In genomic region chr18:7298149-7298548, GRCh38 we compare ENCODE assay signal across 11 cellular contexts.
"Had no signal": no experiment of that assay in that cellular context is flagged by ENCODE, and none has a peak within 500 bp of the region (broad histone marks: within the 10 kb centered on the region; RNA-seq: fewer than 3 reads in every experiment).

No MANE protein-coding gene starts in this region.

- H3K27ac ChIP-seq: GM23248 had no signal

- H3K36me3 ChIP-seq: HAP-1 had no signal

- H3K27ac Mint-ChIP-seq: GM23338, H9, HFFc6 had no signal

- H3K4me3 ChIP-seq: GM23248, GM23338, HAP-1 had no signal

- H3K4me2 ChIP-seq: GM23338 had no signal

- H3K9ac ChIP-seq: GM23248 had no signal

- H3K9me3 ChIP-seq: HAP-1 had no signal

- H2AFZ ChIP-seq: GM23248, GM23338 had no signal

- ATAC-seq: GM23338, HCT116 had no signal

- H3K4me3 Mint-ChIP-seq: GM23338, H9, HFFc6 had no signal

- FAIRE-seq: H1, H54 had no signal

- H3K4me1 Mint-ChIP-seq: GM23338, H9 had no signal

- H3K4me1 ChIP-seq: HAP-1 had no signal

- DNase-seq: GM23248, GOT3, H7, H9, HCEC 1CT, HFFc6 had no signal
